In the genomic region with DNA sequence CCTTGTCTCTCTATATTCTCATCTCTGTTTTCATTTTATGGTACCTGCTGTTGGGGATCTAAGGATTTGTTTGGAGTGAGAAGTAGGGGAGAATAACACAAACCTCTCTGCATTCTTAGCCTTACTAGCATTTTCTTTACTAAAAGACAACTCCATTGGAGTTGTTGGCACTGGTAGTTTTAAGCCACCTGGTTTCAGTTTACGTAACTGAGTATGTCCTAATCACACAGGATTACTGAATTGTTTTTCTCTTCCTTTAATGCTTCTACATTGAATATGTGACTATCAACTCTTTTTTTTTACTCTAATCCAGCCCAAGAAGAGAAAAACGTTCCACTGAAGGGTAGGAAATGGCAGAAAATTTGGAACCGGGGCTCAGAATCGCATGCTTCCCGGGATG, we compare ENCODE assay signal across 19 cellular contexts. TPM values are rescaled to one million over a fixed set of nuclear protein-coding genes. Genes with fewer than 3 reads are reported as not detected.
DNase-seq lines count a peak whose midpoint lies in the region; ATAC-seq, FAIRE-seq and TF ChIP-seq lines count a peak whose summit lies in the region.
"Had no signal": no experiment of that assay in that cellular context is flagged by ENCODE, and none has a peak within 500 bp of the region (broad histone marks: within the 10 kb centered on the region; RNA-seq: fewer than 3 reads in every experiment).

No MANE protein-coding gene starts in this region.

- BruUV-seq in PC-9 (replicated peaks; lab: Mats Ljungman, UMichigan) = no TSS peak

- no peak for ATAC-seq in RWPE2 (ENCODE audit: low read depth)
- ATAC-seq: GM12878, lower lobe of right lung had no signal

- H3K9ac ChIP-seq in GM23248 = peak overlapping the region; percentile 12; the same call in 1 of the 2 replicates

- H3K36me3 ChIP-seq in GM23248 (ENCODE audit: low read depth) (no peaks in the 10 kb centered on the region), RWPE2 (ENCODE audit: low read depth) (no peaks in the 10 kb centered on the region), esophagus squamous epithelium (no peaks in the 10 kb centered on the region), sigmoid colon (no peaks in the 10 kb centered on the region), PC-9 (ENCODE audit: low read depth) (no peaks in the 10 kb centered on the region)
- H3K36me3 ChIP-seq: HAP-1, lower lobe of right lung had no signal

- intact Hi-C loops in esophagus squamous epithelium (cut with DNase I) (no loop called here), sigmoid colon (cut with DNase I) (no loop called here), PC-9 (cut with micrococcal nuclease; ENCODE audit: unreplicated experiment) (no loop called here)

- no peaks in the 10 kb centered on the region for H4K20me1 ChIP-seq in GM23248 (ENCODE audit: insufficient read depth)
- H4K20me1 ChIP-seq in PC-9 (ENCODE audit: insufficient read depth) = no peaks in the 10 kb centered on the region

- peaks cover 59% of the 10 kb centered on the region for H3K4me1 ChIP-seq in GM23248 (ENCODE audit: insufficient read depth)
- H3K4me1 ChIP-seq in RWPE2 (ENCODE audit: insufficient read depth, poor library complexity, severe bottlenecking) = peaks cover 25% of the 10 kb centered on the region
- peaks cover 51 to 74% (median 60%) of the 10 kb centered on the region in 3 donors for H3K4me1 ChIP-seq in esophagus squamous epithelium
- H3K4me1 ChIP-seq in sigmoid colon = peaks cover 0 to 13% (median 9%) of the 10 kb centered on the region in 4 donors
- H3K4me1 ChIP-seq in PC-9 (replicated peaks; ENCODE audit: insufficient read depth) = peaks cover 18% of the 10 kb centered on the region

- H3K79me2 ChIP-seq in GM23248 (ENCODE audit: insufficient read depth) = no peaks in the 10 kb centered on the region
- no peaks in the 10 kb centered on the region for H3K79me2 ChIP-seq in PC-9 (ENCODE audit: low read depth)

- H3K9me3 ChIP-seq in GM23248 (ENCODE audit: low read depth) (no peaks in the 10 kb centered on the region), RWPE2 (ENCODE audit: severe bottlenecking) (no peaks in the 10 kb centered on the region), esophagus squamous epithelium (no peaks in the 10 kb centered on the region), sigmoid colon (no peaks in the 10 kb centered on the region), PC-9 (ENCODE audit: insufficient read depth, low read depth) (peaks cover 7% of the 10 kb centered on the region; the same call in 1 of the 2 replicates)
- H3K9me3 ChIP-seq: HAP-1, lower lobe of right lung had no signal

- H2AFZ ChIP-seq in GM23248 (peak overlapping the region; percentile 21; the same call in 1 of the 2 replicates), PC-9 (no peak overlapping the region)

- no peaks in the 10 kb centered on the region for H3K27me3 ChIP-seq in GM23248 (replicated peaks; ENCODE audit: insufficient read depth)
- H3K27me3 ChIP-seq in RWPE2 (ENCODE audit: insufficient read depth, poor library complexity, severe bottlenecking) = no peaks in the 10 kb centered on the region
- H3K27me3 ChIP-seq in esophagus squamous epithelium = no peaks in the 10 kb centered on the region
- H3K27me3 ChIP-seq in sigmoid colon = no peaks in the 10 kb centered on the region
- H3K27me3 ChIP-seq in PC-9 (ENCODE audit: insufficient read depth, low read depth) = no peaks in the 10 kb centered on the region

- DNase-seq in GM23248 (peak; percentile 44), RWPE2 (ENCODE audit: low spot score) (no peak), esophagus squamous epithelium (lab: John Stamatoyannopoulos, UW) (no peak), sigmoid colon (no peak), NCI-H526 (lab: John Stamatoyannopoulos, UW) (no peak), COLO668 (lab: John Stamatoyannopoulos, UW; ENCODE audit: unreplicated experiment) (no peak), PC-9 (no peak), HTR-8/SVneo (ENCODE audit: insufficient read length, low spot score) (no peak)
- DNase-seq: activated gamma-delta T cell treated with Interleukin-2 at 50 U/mL for 16 hours; erythroblast; GF-D8; lower lobe of right lung; NCI-H1092 treated with DMSO at 0.1 percent for 48 hours; NCI-H2081 treated with DMSO at 0.1 percent for 48 hours; SHP77 treated with DMSO at 0.1 percent for 48 hours; stimulated activated CD4-positive, alpha-beta T cell treated with anti-CD3 and anti-CD28 coated beads, Interleukin-4, amount 100 ng/mL, for 24 hours had no signal

- no peaks in the 10 kb centered on the region for H3K9me2 ChIP-seq in GM23248 (ENCODE audit: insufficient read depth)
- H3K9me2 ChIP-seq in PC-9 (ENCODE audit: insufficient read depth) = no peaks in the 10 kb centered on the region

- H3K27ac ChIP-seq in GM23248 = peak overlapping the region; percentile 58
- peak overlapping the region; percentile 22 for H3K27ac ChIP-seq in RWPE2 (ENCODE audit: poor library complexity, severe bottlenecking)
- peak overlapping the region; percentile 76 to 90 (median 86) for H3K27ac ChIP-seq in esophagus squamous epithelium
- H3K27ac ChIP-seq in sigmoid colon = peak overlapping the region in 3 of 4 donors; percentile 32 to 71 (median 50)
- H3K27ac ChIP-seq in PC-9 = no peak overlapping the region
- H3K27ac ChIP-seq: lower lobe of right lung had no signal

- CTCF ChIA-PET in PC-9 (lab: Charles Lee) = no interaction called here

- peaks cover 49% of the 10 kb centered on the region for H3F3A ChIP-seq in GM23248 (ENCODE audit: insufficient read depth)
- H3F3A ChIP-seq in PC-9 (ENCODE audit: insufficient read depth, low read depth) = no peaks in the 10 kb centered on the region

- in situ Hi-C loops in GM23248 (cut with MboI) = no loop called here

- 41% methylated on average over 5 of the region's 5 CpGs for WGBS in GM23248 (ENCODE audit: low coverage in 1 of 2, low lambda C conversion rate in 2 of 2, missing lambda C conversion rate in 2 of 2), 2 experiments
- WGBS in esophagus squamous epithelium, 2 donors = 26 to 38% methylated on average over 5 of the region's 5 CpGs
- 84 to 85% methylated on average over 5 of the region's 5 CpGs for WGBS in sigmoid colon, 2 donors

- POLR2A ChIA-PET in PC-9 (lab: Charles Lee; ENCODE audit: unreplicated experiment) = no interaction called here

- peak overlapping the region; percentile 75 for H3K4me2 ChIP-seq in GM23248 (ENCODE audit: unreplicated experiment)
- no peak overlapping the region for H3K4me2 ChIP-seq in PC-9

- no peak for TF ChIP-seq POLR2A in esophagus squamous epithelium (IDR thresholded peaks at IDR 0.05)
- TF ChIP-seq POLR2A in sigmoid colon (IDR thresholded peaks at IDR 0.05) = no peak

- FAIRE-seq in HTR-8/SVneo (lab: Jason Lieb, UNC) = no peak
- FAIRE-seq: GM12878 had no signal

- TF ChIP-seq EP300 in sigmoid colon (IDR thresholded peaks at IDR 0.05) = no peak

- TF ChIP-seq CTCF in RWPE2 (IDR thresholded peaks at IDR 0.05; ENCODE audit: poor library complexity, severe bottlenecking) (no peak), esophagus squamous epithelium (IDR thresholded peaks at IDR 0.05) (no peak), sigmoid colon (IDR thresholded peaks at IDR 0.05) (no peak), PC-9 (conservative IDR thresholded peaks at IDR 0.05) (no peak)

- no peak overlapping the region; the same call in 1 of the 2 replicates for H3K4me3 ChIP-seq in GM23248
- H3K4me3 ChIP-seq in RWPE2 (ENCODE audit: severe bottlenecking) = no peak overlapping the region
- peak overlapping the region in 2 of 4 donors; percentile 5 for H3K4me3 ChIP-seq in esophagus squamous epithelium
- H3K4me3 ChIP-seq in sigmoid colon = no peak overlapping the region
- no peak overlapping the region for H3K4me3 ChIP-seq in PC-9
- H3K4me3 ChIP-seq: GM12878, HAP-1, lower lobe of right lung had no signal

RNA-seq across cellular contexts. Expression of a gene that starts 30.0 kb away (rescaled TPM):
- total RNA-seq in GM23248 (2014; rRNA removed; shearing (Covaris generic)) = 0.32 and 0.38 TPM in 2 replicates
- 0.08 TPM in 2 replicates for polyA plus RNA-seq in GM23248 (2016; fragmentation: Nextera tagmentation; extraction: Ambion mirVana)
- 1 to 10 TPM; 1.4 to 6.5 (median 2.1) TPM for total RNA-seq in esophagus squamous epithelium
- total RNA-seq in sigmoid colon = 1 to 10 TPM; 1.5 to 7.5 (median 4.1) TPM
- polyA plus RNA-seq in sigmoid colon = under 1 TPM in 1 of 3 donors, not detected in 2; 0.66 TPM
- total RNA-seq in PC-9 (2021) = not detected in 2 replicates
- total RNA-seq: GM12878 had no signal
- polyA plus RNA-seq: GM12878, IgD-negative memory B cell had no signal
